ENCODE assay signal across 9 cellular contexts in the genomic region with DNA sequence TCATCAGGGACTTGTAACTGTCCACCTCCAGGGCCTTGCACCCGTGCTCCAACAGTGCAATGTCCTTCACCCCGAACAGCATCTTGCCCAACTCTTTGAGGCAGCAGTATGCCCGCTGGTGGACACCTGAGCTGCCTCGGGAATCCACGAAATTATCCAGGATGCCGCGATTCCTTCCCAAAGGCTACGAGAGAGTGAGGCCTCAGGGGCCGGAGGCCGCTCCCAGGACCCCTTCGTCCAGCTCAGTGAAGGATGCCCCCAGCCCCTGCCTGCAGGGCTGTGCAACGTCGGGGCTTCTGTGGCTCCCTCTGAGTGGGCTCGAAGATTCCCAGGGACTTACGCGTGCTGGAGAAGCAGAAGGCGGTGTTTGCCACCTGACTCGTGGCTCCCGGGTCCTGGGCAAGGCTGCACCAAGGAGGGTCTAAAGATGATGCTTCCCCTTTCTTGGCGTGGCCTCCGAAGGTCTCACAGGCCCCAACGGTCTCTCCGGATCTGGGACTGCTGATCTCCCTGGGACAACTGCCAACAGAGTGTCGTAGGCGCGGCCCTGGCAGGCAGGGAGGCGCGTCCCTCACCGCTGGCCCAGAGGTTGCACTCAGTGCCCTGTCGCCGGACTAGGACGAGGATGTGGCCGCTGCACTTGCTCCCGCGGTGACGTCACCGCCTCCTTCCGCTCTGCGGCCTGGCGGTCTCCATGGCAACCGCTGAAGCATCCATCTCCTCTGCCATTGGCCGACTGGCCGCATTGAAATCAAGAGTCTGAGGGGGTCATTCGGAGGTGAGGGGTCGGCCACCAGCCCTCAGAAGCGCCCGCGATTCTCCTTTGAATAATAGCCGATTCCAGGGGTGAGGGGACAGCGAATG. TPM values are rescaled to one million over a fixed set of nuclear protein-coding genes. Genes with fewer than 3 reads are reported as not detected.
DNase-seq lines count a peak whose midpoint lies in the region; ATAC-seq and TF ChIP-seq lines count a peak whose summit lies in the region.
"Had no signal": no experiment of that assay in that cellular context is flagged by ENCODE, and none has a peak within 500 bp of the region (broad histone marks: within the 10 kb centered on the region; RNA-seq: fewer than 3 reads in every experiment).

A gene (minus strand): TSS at position 659 of the 864 bp plus-strand sequence. CDS start 577 bp downstream, at position 82.

- no peak for TF ChIP-seq CTCF in brain (conservative IDR thresholded peaks at IDR 0.05)
- TF ChIP-seq CTCF in smooth muscle cell (IDR thresholded peaks at IDR 0.05; ENCODE audit: borderline replicate concordance, insufficient read depth, poor library complexity, severe bottlenecking), result no peak

- H3K36me3 Mint-ChIP-seq in T-helper 2 cell treated with Interferon-gamma antibody and Interleukin-4, amounts not matched to agents 5 μg/mL and 100 μg/mL, for 36 hours (ENCODE audit: low read depth), result no peaks in the 10 kb centered on the region
- peaks cover 5% of the 10 kb centered on the region for H3K36me3 Mint-ChIP-seq in brain

- H3K4me1 ChIP-seq in iPS-20b (ENCODE audit: insufficient read depth, low read length), result 0 out of 2 replicates have a peak, but pooled peaks cover 3% of the 10 kb centered on the region
- H3K4me1 ChIP-seq in smooth muscle cell (ENCODE audit: low read depth), result peaks cover 4% of the 10 kb centered on the region

- ATAC-seq in HG02763 (IDR thresholded peaks at IDR 0.05; ENCODE audit: unreplicated experiment) (no peak), HG03520 (IDR thresholded peaks at IDR 0.05; ENCODE audit: unreplicated experiment) (no peak)

- H3F3A ChIP-seq in smooth muscle cell (ENCODE audit: low read depth), result no peaks in the 10 kb centered on the region

- DNase-seq in NCI-H1417 (lab: John Stamatoyannopoulos, UW) (peak; percentile 33 to 92 (median 83)), NCI-H1417 treated with DMSO at 0.1 percent for 48 hours (lab: John Stamatoyannopoulos, UW) (no peak), smooth muscle cell (lab: John Stamatoyannopoulos, UW; ENCODE audit: unreplicated experiment) (no peak)
- DNase-seq in T-helper 2 cell treated with Interferon-gamma antibody and Interleukin-4, amounts not matched to agents 5 μg/mL and 100 μg/mL, for 36 hours (ENCODE audit: low spot score), result peak; percentile 49

- no peak within 1 kb of the TSS for H3K27ac ChIP-seq in iPS-20b (ENCODE audit: low read length)
- no peak within 1 kb of the TSS for H3K27ac ChIP-seq in smooth muscle cell (ENCODE audit: low read depth)

- H3K9me3 ChIP-seq in iPS-20b (ENCODE audit: insufficient read depth, low read depth, low read length) (no peaks in the 10 kb centered on the region), smooth muscle cell (replicated peaks; ENCODE audit: low read depth) (no peaks in the 10 kb centered on the region)

- peaks cover 26% of the 10 kb centered on the region for H3K4me1 Mint-ChIP-seq in T-helper 2 cell treated with Interferon-gamma antibody and Interleukin-4, amounts not matched to agents 5 μg/mL and 100 μg/mL, for 36 hours (ENCODE audit: low read depth)
- H3K4me1 Mint-ChIP-seq in brain, result peaks cover 56% of the 10 kb centered on the region

- H3K27me3 ChIP-seq in iPS-20b (ENCODE audit: insufficient read depth, low read length) (peaks cover 25% of the 10 kb centered on the region), smooth muscle cell (ENCODE audit: low read depth) (peaks cover 19% of the 10 kb centered on the region)

- H3K27me3 Mint-ChIP-seq in T-helper 2 cell treated with Interferon-gamma antibody and Interleukin-4, amounts not matched to agents 5 μg/mL and 100 μg/mL, for 36 hours (ENCODE audit: low read depth), result peaks cover 70% of the 10 kb centered on the region
- peaks cover 9% of the 10 kb centered on the region for H3K27me3 Mint-ChIP-seq in brain

- peak within 1 kb of the TSS; percentile 12 for H3K4me2 ChIP-seq in smooth muscle cell

- H3K9ac ChIP-seq in iPS-20b (ENCODE audit: low read depth, low read length) (no peak within 1 kb of the TSS), smooth muscle cell (ENCODE audit: low read depth) (no peak within 1 kb of the TSS)

- WGBS in smooth muscle cell (ENCODE audit: low lambda C conversion rate), result 39% methylated on average over 50 of the region's 50 CpGs

- no peaks in the 10 kb centered on the region for H3K9me3 Mint-ChIP-seq in T-helper 2 cell treated with Interferon-gamma antibody and Interleukin-4, amounts not matched to agents 5 μg/mL and 100 μg/mL, for 36 hours
- H3K9me3 Mint-ChIP-seq in brain, result peaks cover 0 to 11% (median 0%) of the 10 kb centered on the region in 5 experiments

- no peak within 1 kb of the TSS for H2AFZ ChIP-seq in smooth muscle cell (ENCODE audit: low read depth)

- no peaks in the 10 kb centered on the region for H3K79me2 ChIP-seq in smooth muscle cell (ENCODE audit: low read depth)

- H3K27ac Mint-ChIP-seq in T-helper 2 cell treated with Interferon-gamma antibody and Interleukin-4, amounts not matched to agents 5 μg/mL and 100 μg/mL, for 36 hours, result peak within 1 kb of the TSS; percentile 49
- peak within 1 kb of the TSS; percentile 92 to 97 (median 93) for H3K27ac Mint-ChIP-seq in brain

- peak within 1 kb of the TSS; percentile 60 for H3K4me3 ChIP-seq in iPS-20b (ENCODE audit: low read length)
- no peak within 1 kb of the TSS for H3K4me3 ChIP-seq in smooth muscle cell

- peak within 1 kb of the TSS; percentile 73 for H3K4me3 Mint-ChIP-seq in T-helper 2 cell treated with Interferon-gamma antibody and Interleukin-4, amounts not matched to agents 5 μg/mL and 100 μg/mL, for 36 hours
- peak within 1 kb of the TSS; percentile 85 to 97 (median 88) for H3K4me3 Mint-ChIP-seq in brain

- no peaks in the 10 kb centered on the region for H4K20me1 ChIP-seq in smooth muscle cell (ENCODE audit: low read depth)

- H3K36me3 ChIP-seq in iPS-20b (ENCODE audit: insufficient read depth, low read depth, low read length) (no peaks in the 10 kb centered on the region), smooth muscle cell (ENCODE audit: low read depth) (no peaks in the 10 kb centered on the region)

RNA-seq across cellular contexts. Expression of the gene that starts here (rescaled TPM):
- 5.3 TPM for polyA plus RNA-seq in brain (ENCODE audit: insufficient read depth, low read depth, low replicate concordance)
- total RNA-seq in smooth muscle cell, result not detected in 2 replicates
- polyA plus RNA-seq in smooth muscle cell, result not detected in 2 replicates
- total RNA-seq: T-helper 1 cell treated with Interleukin-12 subunit alpha and Interleukin-12 subunit beta and Interleukin-4 antibody, amounts not matched to agents 30 ng/mL and 1 ng/mL, for 36 hours had no signal

Comparison
In these comparisons a context has a peak if more than half of its experiments do, and no peak if none do; other contexts are left out.
1. DNase-seq: peak in NCI-H1417 (3 of 3) and T-helper 2 cell treated with Interferon-gamma antibody and Interleukin-4, amounts not matched to agents 5 μg/mL and 100 μg/mL, for 36 hours (single experiment); none in NCI-H1417 treated with DMSO at 0.1 percent for 48 hours (single experiment) and smooth muscle cell (single experiment).